8 cellular contexts compared by ENCODE assay signal in the genomic region with DNA sequence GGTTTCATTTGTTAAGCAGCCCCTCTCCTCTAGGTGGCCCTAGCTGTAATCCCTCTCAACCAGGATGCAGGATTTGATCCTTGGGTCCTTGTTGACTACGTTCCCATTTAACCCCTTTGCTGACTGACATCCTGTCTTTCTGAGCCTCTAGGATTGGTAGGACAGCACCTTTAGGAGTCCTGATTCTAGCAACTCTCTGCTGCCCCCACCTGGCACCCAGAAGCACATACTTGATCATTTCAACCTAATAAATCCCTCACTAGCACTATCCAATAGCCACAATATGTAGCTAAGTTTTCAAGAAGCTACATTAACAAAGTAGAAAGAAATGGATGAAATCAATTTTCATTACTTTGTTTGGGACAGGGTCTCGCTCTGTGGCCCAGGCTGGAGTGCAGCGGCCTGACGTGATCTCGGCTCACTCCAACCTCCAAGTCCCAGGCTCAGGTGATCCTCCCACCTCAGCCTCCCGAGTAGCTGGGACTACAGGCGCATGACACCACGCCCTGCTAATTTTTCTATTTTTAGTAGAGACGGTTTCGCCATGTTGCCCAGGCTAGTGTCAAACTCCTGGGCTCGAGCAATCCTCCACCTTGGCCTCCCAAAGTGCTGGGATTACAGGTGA.
DNase-seq lines count a peak whose midpoint lies in the region; ATAC-seq lines count a peak whose summit lies in the region.

No MANE protein-coding gene starts in this region.

- DNase-seq in NK-92 treated with Interleukin-12 subunit alpha and Interleukin-12 subunit beta, amount 100 ng/mL, for 24 hours (lab: John Stamatoyannopoulos, UW), result peak; percentile 6
- DNase-seq in NK-92 (lab: John Stamatoyannopoulos, UW; ENCODE audit: unreplicated experiment), result no peak
- peak; percentile 11 for DNase-seq in NCI-H1105 (lab: John Stamatoyannopoulos, UW)
- peak; percentile 68 for DNase-seq in SW480 (ENCODE audit: low spot score)
- peak in 46 of 58 donors; percentile 0 to 63 (median 12) for DNase-seq in anterior cingulate cortex (lab: John Stamatoyannopoulos, UW)
- DNase-seq in iPS DF 19.7 (ENCODE audit: low read depth, low spot score), result peak; percentile 97
- DNase-seq in stimulated activated CD4-positive, alpha-beta T cell treated with anti-CD3 and anti-CD28 coated beads, Interleukin-12 subunit alpha, Interleukin-12 subunit beta, amount 100 ng/mL, for 24 hours (ENCODE audit: low read depth in 2 of 2), result peak; percentile 2 to 52

- ATAC-seq in HG02759 (IDR thresholded peaks at IDR 0.05; ENCODE audit: unreplicated experiment), result peak; percentile 94
